In genomic region chr19:15378529-15379082, GRCh38 we compare ENCODE assay signal across 8 cellular contexts. TPM values are rescaled to one million over a fixed set of nuclear protein-coding genes. Genes with fewer than 3 reads are reported as not detected.
DNase-seq lines count a peak whose midpoint lies in the region; ATAC-seq and TF ChIP-seq lines count a peak whose summit lies in the region.

No MANE protein-coding gene starts in this region.

- peak overlapping the region; percentile 98 for H3K27ac ChIP-seq in BLaER1
- H3K27ac ChIP-seq in H9 (ENCODE audit: insufficient read length, low read depth, low read length): no peak overlapping the region
- H3K27ac ChIP-seq in PC-3 (ENCODE audit: low read length): peak overlapping the region; percentile 70
- H3K27ac ChIP-seq in neuronal stem cell (replicated peaks; ENCODE audit: low read length): peak overlapping the region; percentile 93
- peak overlapping the region; percentile 98 for H3K27ac ChIP-seq in upper lobe of right lung

- H3F3A ChIP-seq in PC-3 (ENCODE audit: low read length, unreplicated experiment): peaks cover 10% of the 10 kb centered on the region

- no peak overlapping the region for H3T11ph ChIP-seq in H9 (ENCODE audit: low read length)

- H3K27me3 ChIP-seq in BLaER1 (no peaks in the 10 kb centered on the region), H9 (ENCODE audit: insufficient read depth, low read length) (no peaks in the 10 kb centered on the region), PC-3 (ENCODE audit: low read length) (no peaks in the 10 kb centered on the region), neuronal stem cell (ENCODE audit: control insufficient read depth in 3 of 3, insufficient read depth in 3 of 3, low read depth in 1 of 3, low read length in 3 of 3) (no peaks in the 10 kb centered on the region), upper lobe of right lung (no peaks in the 10 kb centered on the region)

- H2BK120ac ChIP-seq in H9 (ENCODE audit: low read depth, low read length, poor library complexity, severe bottlenecking) (no peak overlapping the region), neuronal stem cell (ENCODE audit: low read depth, low read length) (no peak overlapping the region)

- H2BK5ac ChIP-seq in H9 (ENCODE audit: insufficient read length, low read length): no peak overlapping the region
- H2BK5ac ChIP-seq in neuronal stem cell (ENCODE audit: low read length): peak overlapping the region; percentile 40

- H3K4me3 Mint-ChIP-seq in H9: peak overlapping the region; percentile 95 to 98

- H2BK20ac ChIP-seq in H9 (ENCODE audit: low read depth, low read length, poor library complexity, severe bottlenecking): no peak overlapping the region

- H3K23ac ChIP-seq in H9 (ENCODE audit: insufficient read length, low read depth, low read length) (no peak overlapping the region), neuronal stem cell (ENCODE audit: low read depth, low read length, poor library complexity) (peak overlapping the region; percentile 6)

- H4K8ac ChIP-seq in H9 (replicated peaks; ENCODE audit: insufficient read length, low read depth, low read length): no peak overlapping the region
- H4K8ac ChIP-seq in neuronal stem cell (ENCODE audit: low read depth, low read length): no peak overlapping the region

- peak overlapping the region; percentile 98 for H3K9ac ChIP-seq in BLaER1
- H3K9ac ChIP-seq in H9 (ENCODE audit: extremely low read depth, insufficient read length, low read length): peak overlapping the region; percentile 84
- peak overlapping the region; percentile 89 for H3K9ac ChIP-seq in PC-3 (ENCODE audit: low read length)
- peak overlapping the region; percentile 84 for H3K9ac ChIP-seq in neuronal stem cell (ENCODE audit: low read depth, low read length, poor library complexity)

- peaks cover 5 to 25% (median 8%) of the 10 kb centered on the region in 3 experiments; a peak in 5 of 7 replicates for H3K36me3 Mint-ChIP-seq in H9 (ENCODE audit: insufficient read depth in 1 of 3, low read depth in 3 of 3)

- CTCF ChIA-PET in PC-3 (lab: Charles Lee): no interaction called here

- intact Hi-C loops in PC-3 (cut with micrococcal nuclease): loop anchor here (1.0 kb wide), 1 partner anchor 41 kb away; no protein-coding TSS in a partner anchor
- intact Hi-C loops in upper lobe of right lung (cut with DNase I): no loop called here

- H3K9me3 ChIP-seq in BLaER1 (no peaks in the 10 kb centered on the region), H9 (ENCODE audit: control insufficient read depth, low read depth, low read length) (no peaks in the 10 kb centered on the region), PC-3 (ENCODE audit: low read length) (no peaks in the 10 kb centered on the region), neuronal stem cell (replicated peaks in 1 of 2; ENCODE audit: control insufficient read depth in 2 of 2, insufficient read depth in 1 of 2, low read depth in 1 of 2, low read length in 2 of 2) (no peaks in the 10 kb centered on the region), upper lobe of right lung (no peaks in the 10 kb centered on the region)

- TF ChIP-seq CTCF in H9 (conservative IDR thresholded peaks at IDR 0.05): no peak
- TF ChIP-seq CTCF in PC-3 (conservative IDR thresholded peaks at IDR 0.05; ENCODE audit: low read depth, low read length): no peak
- TF ChIP-seq CTCF in upper lobe of right lung (IDR thresholded peaks at IDR 0.05): no peak

- H3K79me1 ChIP-seq in H9 (ENCODE audit: insufficient read depth, low read depth, low read length, poor library complexity, severe bottlenecking) (no peaks in the 10 kb centered on the region), neuronal stem cell (ENCODE audit: low read depth, low read length) (peaks cover 17% of the 10 kb centered on the region)

- H3K23me2 ChIP-seq in H9 (ENCODE audit: insufficient read length, low read depth, low read length, poor library complexity, severe bottlenecking): peaks cover 8% of the 10 kb centered on the region

- H3K4me2 ChIP-seq in BLaER1: peak overlapping the region; percentile 96
- peak overlapping the region; percentile 91 for H3K4me2 ChIP-seq in H9 (ENCODE audit: insufficient read depth, insufficient read length, low read length)
- H3K4me2 ChIP-seq in PC-3 (ENCODE audit: low read length): peak overlapping the region; percentile 86
- H3K4me2 ChIP-seq in neuronal stem cell (ENCODE audit: insufficient read depth, low read length, poor library complexity, severe bottlenecking): peak overlapping the region; percentile 93

- H3K4me1 ChIP-seq in BLaER1 (peaks cover 34% of the 10 kb centered on the region), H9 (ENCODE audit: insufficient read depth, low read length) (peaks cover 2% of the 10 kb centered on the region; the same call in 1 of the 2 replicates), PC-3 (ENCODE audit: insufficient read depth, low read length) (peaks cover 21% of the 10 kb centered on the region), neuronal stem cell (ENCODE audit: control insufficient read depth in 2 of 2, insufficient read depth in 1 of 2, low read depth in 1 of 2, low read length in 2 of 2) (peaks cover 2 to 9% of the 10 kb centered on the region in 2 donors), upper lobe of right lung (peaks cover 44% of the 10 kb centered on the region)

- no peaks in the 10 kb centered on the region; a peak in 1 of 5 replicates for H3K9me3 Mint-ChIP-seq in H9

- H2AFZ ChIP-seq in H9 (ENCODE audit: low read length) (no peak overlapping the region), PC-3 (ENCODE audit: low read length) (peak overlapping the region; percentile 84), neuronal stem cell (ENCODE audit: low read length) (peak overlapping the region; percentile 95)

- H3K4me3 ChIP-seq in BLaER1 (peak overlapping the region; percentile 81), PC-3 (ENCODE audit: low read length) (peak overlapping the region; percentile 88), neuronal stem cell (ENCODE audit: low read length in 2 of 2) (peak overlapping the region; percentile 96 to 100), upper lobe of right lung (peak overlapping the region; percentile 100)

- peaks cover 72% of the 10 kb centered on the region for H4K20me1 ChIP-seq in BLaER1
- no peaks in the 10 kb centered on the region for H4K20me1 ChIP-seq in H9 (ENCODE audit: control insufficient read depth, insufficient read depth, insufficient read length)
- peaks cover 33% of the 10 kb centered on the region for H4K20me1 ChIP-seq in PC-3 (ENCODE audit: low read length)

- DNase-seq in H9 (no peak), PC-3 (peak; percentile 43), foreskin melanocyte (peak; percentile 37), neuronal stem cell (ENCODE audit: low spot score) (peak; percentile 20), upper lobe of right lung (peak; percentile 79)
- peak; percentile 82 for DNase-seq in activated effector memory CD4-positive, alpha-beta T cell treated with anti-CD3 and anti-CD28 coated beads, Interleukin-2, amount 50 U/mL, for 16 hours

- H2AK5ac ChIP-seq in H9 (ENCODE audit: insufficient read length, low read length): no peak overlapping the region
- no peak overlapping the region for H2AK5ac ChIP-seq in neuronal stem cell (ENCODE audit: low read depth, low read length)

- H2BK15ac ChIP-seq in H9 (ENCODE audit: low read depth, low read length): no peak overlapping the region
- H2BK15ac ChIP-seq in neuronal stem cell (ENCODE audit: low read length): no peak overlapping the region

- no peak overlapping the region for H3K56ac ChIP-seq in H9 (ENCODE audit: insufficient read length, low read depth, low read length)

- no peak overlapping the region for H4K5ac ChIP-seq in H9 (ENCODE audit: insufficient read length, low read depth, low read length)

- H3K36me3 ChIP-seq in BLaER1 (peaks cover 38% of the 10 kb centered on the region), PC-3 (ENCODE audit: low read depth, low read length) (peaks cover 13% of the 10 kb centered on the region; the same call in 1 of the 2 replicates), neuronal stem cell (replicated peaks in 1 of 2; ENCODE audit: control insufficient read depth in 2 of 2, insufficient read depth in 2 of 2, low read length in 2 of 2) (peaks cover 4 to 46% of the 10 kb centered on the region in 2 donors), upper lobe of right lung (peaks cover 7% of the 10 kb centered on the region)

- ATAC-seq in PC-3: peak; percentile 5; the same call in 1 of the 2 replicates
- ATAC-seq in upper lobe of right lung: peak; percentile 5
- no peak for ATAC-seq in GM18868 (IDR thresholded peaks at IDR 0.05; ENCODE audit: unreplicated experiment)

- H4K91ac ChIP-seq in H9 (ENCODE audit: insufficient read length, low read depth, low read length): no peak overlapping the region
- no peak overlapping the region for H4K91ac ChIP-seq in neuronal stem cell (ENCODE audit: low read depth, low read length, poor library complexity)

- no peak overlapping the region for H3K4ac ChIP-seq in H9 (ENCODE audit: low read depth, low read length)
- H3K4ac ChIP-seq in neuronal stem cell (ENCODE audit: low read length): no peak overlapping the region

- no CpG with 5 or more reads among the region's 22 CpGs for WGBS in H9 (ENCODE audit: extremely low coverage, insufficient read length, low lambda C conversion rate)
- no CpG with 5 or more reads among the region's 22 CpGs for WGBS in neuronal stem cell (ENCODE audit: extremely low coverage in 2 of 2, insufficient read length in 2 of 2, insufficient replicate concordance in 1 of 2), 2 donors

- BruUV-seq in PC-3 (replicated peaks; lab: Mats Ljungman, UMichigan): TSS peak; percentile 59

- H3K27me3 Mint-ChIP-seq in H9 (ENCODE audit: low read depth): no peaks in the 10 kb centered on the region; the same call in 1 of the 2 replicates

- no peaks in the 10 kb centered on the region for H3K9me2 ChIP-seq in PC-3 (replicated peaks; ENCODE audit: low read length)

- H3K18ac ChIP-seq in H9 (ENCODE audit: insufficient read length, low read depth, low read length) (no peak overlapping the region), neuronal stem cell (ENCODE audit: low read length) (peak overlapping the region; percentile 100)

- POLR2A ChIA-PET in PC-3 (lab: Charles Lee; ENCODE audit: unreplicated experiment): interaction anchor here (0.5 to 2.7 kb wide), 4 partner anchors 40 to 1958 kb away, joined by 3 to 24 read pairs (median 14); partner anchors contain the start of gene AKAP8L

- H3K79me2 ChIP-seq in H9 (ENCODE audit: insufficient read depth, low read length) (peaks cover 33% of the 10 kb centered on the region; the same call in 1 of the 2 replicates), PC-3 (ENCODE audit: low read length) (peaks cover 58% of the 10 kb centered on the region)

- H2BK12ac ChIP-seq in H9 (ENCODE audit: insufficient read length, low read depth, low read length) (no peak overlapping the region), neuronal stem cell (ENCODE audit: low read length) (no peak overlapping the region)

- peaks cover 30 to 31% of the 10 kb centered on the region in 2 experiments for H3K4me1 Mint-ChIP-seq in H9

- H3K14ac ChIP-seq in H9 (ENCODE audit: insufficient read depth, low read length) (peak overlapping the region; percentile 54; the same call in 1 of the 2 replicates), neuronal stem cell (ENCODE audit: low read length) (no peak overlapping the region)

- peak overlapping the region; percentile 84 to 95 (median 95) for H3K27ac Mint-ChIP-seq in H9

RNA-seq across cellular contexts. Expression of gene AKAP8, which starts 1.0 kb away (rescaled TPM):
- 59.1 and 59.5 TPM in 2 replicates for total RNA-seq in H9 (2021)
- 36.3 and 48.0 TPM in 2 replicates for total RNA-seq in PC-3 (2014; rRNA removed)
- 15.0 TPM for polyA plus RNA-seq in neuronal stem cell (2013, experiment 1 of 2)
- 15.2 TPM for polyA plus RNA-seq in neuronal stem cell (2013, experiment 2 of 2)
- 31.0 TPM for total RNA-seq in upper lobe of right lung

RNA-seq across cellular contexts. Expression of gene AKAP8L, which starts 40.2 kb away (rescaled TPM):
- total RNA-seq in H9 (2021) (110 and 123 TPM in 2 replicates), PC-3 (2014; rRNA removed) (97.9 and 137 TPM in 2 replicates), upper lobe of right lung (95.5 TPM)
- 180 TPM for polyA plus RNA-seq in neuronal stem cell (2013, experiment 1 of 2)
- polyA plus RNA-seq in neuronal stem cell (2013, experiment 2 of 2): 175 TPM

RNA-seq across cellular contexts. Expression of gene BRD4, which starts 46.3 kb away (rescaled TPM):
- 144 TPM in 2 replicates for total RNA-seq in H9 (2021)
- total RNA-seq in PC-3 (2014; rRNA removed): 20.9 and 46.4 TPM in 2 replicates
- 82.1 TPM for polyA plus RNA-seq in neuronal stem cell (2013, experiment 1 of 2)
- 88.1 TPM for polyA plus RNA-seq in neuronal stem cell (2013, experiment 2 of 2)
- 101 TPM for total RNA-seq in upper lobe of right lung
